In genomic region chr5:53397141-53397794, GRCh38 we compare ENCODE assay signal across 15 cellular contexts.
"Had no signal": no experiment of that assay in that cellular context is flagged by ENCODE, and none has a peak within 500 bp of the region (broad histone marks: within the 10 kb centered on the region; RNA-seq: fewer than 3 reads in every experiment).

No MANE protein-coding gene starts in this region.

- H3K4me1 ChIP-seq: colonic mucosa, esophagus muscularis mucosa, psoas muscle, right lobe of liver, suprapubic skin had no signal

- DNase-seq: activated CD4-positive, alpha-beta T cell treated with anti-CD3 and anti-CD28 coated beads, Interleukin-2, amount 10 ng/mL, durations not matched to agents 7 days and 5 days; activated CD4-positive, CD25-positive, alpha-beta regulatory T cell; activated CD8-positive, alpha-beta memory T cell treated with anti-CD3 and anti-CD28 coated beads for 24 hours; activated gamma-delta T cell treated with Interleukin-2 at 50 U/mL for 16 hours; amniotic stem cell; colonic mucosa; kidney glomerular epithelial cell; right lobe of liver; stimulated activated naive CD8-positive, alpha-beta T cell treated with anti-CD3 and anti-CD28 coated beads, Interleukin-15, Interleukin-2, amounts not matched to agents 100 U/mL and 50 U/mL, for 24 hours; trophoblast cell had no signal

- H3K27ac ChIP-seq: colonic mucosa, esophagus muscularis mucosa, foreskin keratinocyte, psoas muscle, right lobe of liver, suprapubic skin had no signal

- H3K4me2 ChIP-seq: smooth muscle cell had no signal

- H3K36me3 ChIP-seq: colonic mucosa, esophagus muscularis mucosa, right lobe of liver, suprapubic skin had no signal

- H3K27me3 ChIP-seq: colonic mucosa, esophagus muscularis mucosa, foreskin keratinocyte, right lobe of liver, suprapubic skin had no signal

- H3K4me3 ChIP-seq: colonic mucosa, esophagus muscularis mucosa, psoas muscle, right lobe of liver, smooth muscle cell, suprapubic skin had no signal

- H3K9me3 ChIP-seq: colonic mucosa, esophagus muscularis mucosa, psoas muscle, right lobe of liver, suprapubic skin had no signal
